ENCODE assay signal across 1 cellular context in genomic region chr2:85866165-85866659, GRCh38.
TF ChIP-seq lines count a peak whose summit lies in the region.

No MANE protein-coding gene starts in this region.

TF ChIP-seq in GM12878, 131 proteins besides CTCF, POLR2A, EP300 and RAD21:
- no peak for TF ChIP-seq E4F1 (IDR thresholded peaks at IDR 0.05; ENCODE audit: borderline replicate concordance, partially characterized antibody)
- no peak for TF ChIP-seq POLR2AphosphoS5 (IDR thresholded peaks at IDR 0.05; ENCODE audit: low read length)
- TF ChIP-seq PKNOX1 (IDR thresholded peaks at IDR 0.05): peak; percentile 37; the same call in 1 of the 2 replicates
- TF ChIP-seq RB1 (IDR thresholded peaks at IDR 0.05; ENCODE audit: borderline replicate concordance): no peak
